Comparison of ENCODE assay signal across 7 cellular contexts in the genomic region with DNA sequence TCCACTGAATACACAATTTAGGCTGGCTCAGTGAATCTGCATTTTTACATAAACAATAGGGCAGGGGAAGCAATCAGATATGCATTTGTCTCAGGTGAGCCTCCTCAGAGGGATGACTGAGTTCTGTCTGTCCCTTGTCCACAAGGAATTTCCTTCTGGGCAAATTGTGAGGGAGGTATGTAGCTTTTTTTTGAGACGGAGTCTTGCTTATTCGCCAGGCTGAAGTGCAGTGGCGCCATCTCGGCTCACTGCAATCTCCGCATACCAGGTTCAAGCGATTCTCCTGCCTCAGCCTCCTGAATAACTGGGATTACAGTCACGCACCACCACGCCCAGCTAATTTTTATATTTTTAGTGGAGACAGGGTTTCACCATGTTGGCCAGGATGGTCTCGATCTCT.
DNase-seq lines count a peak whose midpoint lies in the region; ATAC-seq, FAIRE-seq and TF ChIP-seq lines count a peak whose summit lies in the region.
"Not testable (repeated sequence)": the region's sequence is repeated elsewhere in the genome, so short reads cannot be mapped to it uniquely, and the experiment has no call there.

No MANE protein-coding gene starts in this region.

- not testable (repeated sequence) for H3K9me3 ChIP-seq in K562 (replicated peaks; ENCODE audit: control insufficient read depth, insufficient read depth, low read depth, low read length); endodermal cell (ENCODE audit: control insufficient read depth, low read length)

- BruUV-seq in K562 (replicated peaks; lab: Mats Ljungman, UMichigan), result not testable (repeated sequence)

- CTCF ChIA-PET in WTC11 (lab: Charles Lee), result interaction anchor here (0.6 kb wide), 1 partner anchor 271 kb away, joined by 3 read pairs; no protein-coding TSS in a partner anchor
- CTCF ChIA-PET in K562 (lab: Yijun Ruan, JAX; ENCODE audit: low intra/inter-chr PET ratio), result not testable (repeated sequence)

- not testable (repeated sequence) for TF ChIP-seq POLR2A in K562 (conservative IDR thresholded peaks at IDR 0.05)

- TF ChIP-seq RAD21 in K562 (CRISPR knock-in tag; conservative IDR thresholded peaks at IDR 0.05 in 1 of 2, IDR thresholded peaks at IDR 0.05 in 1 of 2), result not testable (repeated sequence)

- ATAC-seq in GM23338, K562: not testable (repeated sequence)
- peak; percentile 25; the same call in 1 of the 2 replicates for ATAC-seq in WTC11

- not testable (repeated sequence) for H2AFZ ChIP-seq in GM23338
- H2AFZ ChIP-seq in K562 (ENCODE audit: low read depth, low read length), result 0 out of 2 replicates have a peak overlapping the region, but pooled peaks have one; percentile 7

- not testable (repeated sequence) for H3K9ac ChIP-seq in K562 (ENCODE audit: insufficient read depth in 1 of 2, low read depth in 2 of 2, low read length in 2 of 2); endodermal cell (ENCODE audit: extremely low read depth, low read length, poor library complexity, severe bottlenecking)

- H3K4me1 ChIP-seq in GM23338 (ENCODE audit: insufficient read depth) (peaks cover 51% of the 10 kb centered on the region), K562 (replicated peaks in 1 of 2; ENCODE audit: control insufficient read depth in 2 of 2, insufficient read depth in 2 of 2, low read length in 2 of 2) (peaks cover 9 to 27% of the 10 kb centered on the region in 2 experiments)
- not testable (repeated sequence) for H3K4me1 ChIP-seq in endodermal cell (ENCODE audit: control insufficient read depth, insufficient read depth, low read length)

- H3K9me3 Mint-ChIP-seq in GM23338, result peaks cover 23% of the 10 kb centered on the region
- H3K9me3 Mint-ChIP-seq in WTC11, result peaks cover 20% of the 10 kb centered on the region
- peaks cover 20% of the 10 kb centered on the region for H3K9me3 Mint-ChIP-seq in endodermal cell
- peaks cover 22% of the 10 kb centered on the region for H3K9me3 Mint-ChIP-seq in nephron progenitor cell

- H3K36me3 ChIP-seq in GM23338 (ENCODE audit: insufficient read depth); K562 (ENCODE audit: control insufficient read depth, insufficient read depth, low read length); endodermal cell (ENCODE audit: control insufficient read depth, insufficient read depth, low read length): not testable (repeated sequence)

- not testable (repeated sequence) for H3K9me1 ChIP-seq in K562 (ENCODE audit: control insufficient read depth, insufficient read depth, low read length)

- in situ Hi-C loops in K562 (cut with MboI), result not testable (repeated sequence)

- 96% methylated on average over 9 of the region's 9 CpGs for WGBS in K562 (ENCODE audit: insufficient coverage, low coverage, missing lambda C conversion rate)
- 94 to 97% methylated on average over 5 to 9 of the region's 9 CpGs for WGBS in endodermal cell (ENCODE audit: insufficient coverage in 1 of 2, insufficient read length in 1 of 2), 2 experiments

- H3K27me3 Mint-ChIP-seq in GM23338 (ENCODE audit: insufficient read depth, low read depth, poor library complexity), result peaks cover 11% of the 10 kb centered on the region
- not testable (repeated sequence) for H3K27me3 Mint-ChIP-seq in WTC11 (ENCODE audit: low read depth); endodermal cell (ENCODE audit: insufficient read depth); nephron progenitor cell (ENCODE audit: low read depth, poor library complexity)

- TF ChIP-seq EP300 in K562 (IDR thresholded peaks at IDR 0.05; ENCODE audit: low read length), result not testable (repeated sequence)

- H3K4me3 Mint-ChIP-seq in GM23338, WTC11, endodermal cell, nephron progenitor cell: not testable (repeated sequence)

- not testable (repeated sequence) for H3K4me3 ChIP-seq in GM23338; K562; endodermal cell (ENCODE audit: low read length)

- peak overlapping the region; percentile 85 for H3K27ac ChIP-seq in GM23338 (ENCODE audit: low read depth)
- H3K27ac ChIP-seq in K562 (ENCODE audit: extremely low read depth, low read depth, low read length); endodermal cell (ENCODE audit: low read depth, low read length): not testable (repeated sequence)

- H3F3A ChIP-seq in GM23338 (replicated peaks; ENCODE audit: low read depth), result peaks cover 21% of the 10 kb centered on the region

- TF ChIP-seq CTCF in GM23338 (conservative IDR thresholded peaks at IDR 0.05; ENCODE audit: low read depth in 2 of 2); WTC11 (IDR thresholded peaks at IDR 0.05); K562 (IDR thresholded peaks at IDR 0.05 in 2 of 3, conservative IDR thresholded peaks at IDR 0.05 in 1 of 3; ENCODE audit: insufficient read depth in 2 of 3, low read depth in 1 of 3, low read length in 3 of 3); endodermal cell (conservative IDR thresholded peaks at IDR 0.05); nephron progenitor cell (IDR thresholded peaks at IDR 0.05): not testable (repeated sequence)

- not testable (repeated sequence) for H3K4me2 ChIP-seq in GM23338; K562 (ENCODE audit: insufficient read depth, low read length)

- H3K79me2 ChIP-seq in GM23338 (replicated peaks; ENCODE audit: insufficient read depth); K562 (ENCODE audit: control insufficient read depth, insufficient read depth, low read length): not testable (repeated sequence)

- FAIRE-seq in K562 (lab: Jason Lieb, UNC), result not testable (repeated sequence)

- H3K27ac Mint-ChIP-seq in GM23338, result not testable (repeated sequence)
- peak overlapping the region; percentile 43 for H3K27ac Mint-ChIP-seq in WTC11
- H3K27ac Mint-ChIP-seq in endodermal cell, result peak overlapping the region; percentile 20
- peak overlapping the region; percentile 42 for H3K27ac Mint-ChIP-seq in nephron progenitor cell

- intact Hi-C loops in K562 (cut with micrococcal nuclease), result not testable (repeated sequence)

- not testable (repeated sequence) for DNase-seq in GM23338 (ENCODE audit: low spot score); WTC11 (ENCODE audit: low spot score); K562 (ENCODE audit: extremely low read depth in 1 of 4, low spot score in 3 of 4); endodermal cell; nephron progenitor cell
- DNase-seq in islet precursor cell (peak; percentile 78), mesenteric fat pad (ENCODE audit: low spot score) (peak; percentile 4)

- H4K20me1 ChIP-seq in GM23338 (replicated peaks; ENCODE audit: insufficient read depth); K562 (replicated peaks; ENCODE audit: control insufficient read depth, insufficient read depth, low read length): not testable (repeated sequence)

- H3K27me3 ChIP-seq in GM23338 (ENCODE audit: insufficient read depth); K562 (ENCODE audit: control insufficient read depth in 2 of 2, insufficient read depth in 2 of 2, low read length in 2 of 2); endodermal cell (ENCODE audit: control insufficient read depth, insufficient read depth, low read length, poor library complexity, severe bottlenecking): not testable (repeated sequence)

- H3K36me3 Mint-ChIP-seq in GM23338 (ENCODE audit: low read depth) (peaks cover 17% of the 10 kb centered on the region), WTC11 (peaks cover 11% of the 10 kb centered on the region)
- H3K36me3 Mint-ChIP-seq in endodermal cell (ENCODE audit: low read depth); nephron progenitor cell (ENCODE audit: low read depth): not testable (repeated sequence)

- POLR2A ChIA-PET in WTC11 (lab: Charles Lee), result interaction anchor here (0.6 kb wide), 1 partner anchor 176 kb away, joined by 3 read pairs; no protein-coding TSS in a partner anchor
- POLR2A ChIA-PET in K562 (lab: Yijun Ruan, JAX), result interaction anchor here (1.8 kb wide), 1 partner anchor 8 kb away, joined by 5 read pairs; no protein-coding TSS in a partner anchor

- H3K4me1 Mint-ChIP-seq in GM23338 (peaks cover 35% of the 10 kb centered on the region), WTC11 (peaks cover 71% of the 10 kb centered on the region), endodermal cell (peaks cover 31% of the 10 kb centered on the region), nephron progenitor cell (peaks cover 24% of the 10 kb centered on the region)

- H3K9me2 ChIP-seq in GM23338 (ENCODE audit: insufficient read depth), result not testable (repeated sequence)

TF ChIP-seq in K562, 482 proteins besides CTCF, POLR2A, EP300 and RAD21:
- TF ChIP-seq, protein P1, sequence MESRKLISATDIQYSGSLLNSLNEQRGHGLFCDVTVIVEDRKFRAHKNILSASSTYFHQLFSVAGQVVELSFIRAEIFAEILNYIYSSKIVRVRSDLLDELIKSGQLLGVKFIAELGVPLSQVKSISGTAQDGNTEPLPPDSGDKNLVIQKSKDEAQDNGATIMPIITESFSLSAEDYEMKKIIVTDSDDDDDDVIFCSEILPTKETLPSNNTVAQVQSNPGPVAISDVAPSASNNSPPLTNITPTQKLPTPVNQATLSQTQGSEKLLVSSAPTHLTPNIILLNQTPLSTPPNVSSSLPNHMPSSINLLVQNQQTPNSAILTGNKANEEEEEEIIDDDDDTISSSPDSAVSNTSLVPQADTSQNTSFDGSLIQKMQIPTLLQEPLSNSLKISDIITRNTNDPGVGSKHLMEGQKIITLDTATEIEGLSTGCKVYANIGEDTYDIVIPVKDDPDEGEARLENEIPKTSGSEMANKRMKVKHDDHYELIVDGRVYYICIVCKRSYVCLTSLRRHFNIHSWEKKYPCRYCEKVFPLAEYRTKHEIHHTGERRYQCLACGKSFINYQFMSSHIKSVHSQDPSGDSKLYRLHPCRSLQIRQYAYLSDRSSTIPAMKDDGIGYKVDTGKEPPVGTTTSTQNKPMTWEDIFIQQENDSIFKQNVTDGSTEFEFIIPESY (CRISPR knock-in tag; IDR thresholded peaks at IDR 0.05), result peak; percentile 43; the same call in 1 of the 2 replicates
